In the genomic region with DNA sequence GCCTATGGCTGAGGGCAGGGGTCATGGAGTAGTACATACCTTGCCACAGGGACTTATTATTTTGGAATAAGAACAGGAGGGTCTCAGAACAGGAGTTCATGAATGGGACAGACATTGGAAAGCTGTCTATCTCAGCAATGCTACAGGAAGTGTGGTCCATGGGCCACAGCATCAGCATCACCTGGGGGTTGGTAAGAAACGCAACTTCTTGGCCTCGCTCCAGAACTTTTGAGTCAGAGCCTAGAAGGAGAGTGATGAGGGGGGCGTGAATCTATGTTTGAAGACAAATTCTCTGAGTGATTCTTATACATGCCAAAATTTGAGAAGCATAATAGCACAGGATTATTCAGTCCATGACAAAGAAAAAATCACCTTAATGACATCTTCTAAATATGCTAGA, we compare ENCODE assay signal across 1 cellular context.
TF ChIP-seq lines count a peak whose summit lies in the region.

No MANE protein-coding gene starts in this region.

TF ChIP-seq in SK-N-SH treated with all-trans-retinoic acid at 6 μM for 48 hours, 23 proteins besides CTCF, POLR2A, EP300 and RAD21 (continued from another document):
- TF ChIP-seq PATZ1 (CRISPR knock-in tag; IDR thresholded peaks at IDR 0.05; ENCODE audit: borderline replicate concordance) (no peak), ZNF70 (CRISPR knock-in tag; IDR thresholded peaks at IDR 0.05) (no peak), ESRRG (CRISPR knock-in tag; IDR thresholded peaks at IDR 0.05) (no peak), CSRNP3 (CRISPR knock-in tag; IDR thresholded peaks at IDR 0.05) (no peak), TCF4 (CRISPR knock-in tag; IDR thresholded peaks at IDR 0.05; ENCODE audit: borderline replicate concordance) (no peak), ZFP3 (CRISPR knock-in tag; IDR thresholded peaks at IDR 0.05) (no peak)
